In the genomic region with DNA sequence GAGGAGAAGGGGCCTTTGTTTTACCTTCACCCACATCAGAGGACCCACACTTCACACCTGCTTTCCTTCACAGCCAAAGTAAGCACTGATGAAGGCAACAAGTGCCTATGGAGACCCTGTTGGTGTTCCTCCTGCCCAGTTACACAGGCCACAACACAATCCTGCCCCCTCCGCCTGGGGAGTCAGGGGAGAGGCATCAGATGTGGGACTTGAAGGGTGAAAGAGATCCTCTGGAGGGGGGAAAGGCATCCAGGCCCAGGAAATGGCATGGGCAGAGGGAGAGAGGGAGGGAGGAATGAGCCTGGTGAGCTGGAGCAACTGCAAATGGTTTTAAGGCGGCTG, we compare ENCODE assay signal across 12 cellular contexts. TPM values are rescaled to one million over a fixed set of nuclear protein-coding genes. Genes with fewer than 3 reads are reported as not detected.
A peak's percentile ranks its signal among the peaks of the same experiment; 100 is the strongest.
DNase-seq lines count a peak whose midpoint lies in the region; ATAC-seq and TF ChIP-seq lines count a peak whose summit lies in the region.
"Had no signal": no experiment of that assay in that cellular context is flagged by ENCODE, and none has a peak within 500 bp of the region (broad histone marks: within the 10 kb centered on the region; RNA-seq: fewer than 3 reads in every experiment).

No MANE protein-coding gene starts in this region.

- H3K79me2 ChIP-seq in mesendoderm (ENCODE audit: control insufficient read depth, insufficient read depth, low read length) = no peaks in the 10 kb centered on the region

- no peak overlapping the region for H2BK15ac ChIP-seq in mesendoderm (replicated peaks; ENCODE audit: low read depth)

- no peak for TF ChIP-seq CTCF in activated B cell treated with CpG ODN at 0.5 μM for 24 hours (IDR thresholded peaks at IDR 0.05)

- no peak overlapping the region for H2AK5ac ChIP-seq in mesendoderm (ENCODE audit: low read length)

- CTCF ChIA-PET in activated B cell treated with CpG ODN at 0.5 μM for 24 hours (lab: Charles Lee) = interaction anchor here (1.4 to 10.9 kb wide), 5 partner anchors 16 to 111 kb away, joined by 9 to 202 read pairs (median 22); no protein-coding TSS in a partner anchor
- CTCF ChIA-PET in HEK293T (lab: Yijun Ruan, JAX) = interaction anchor here (0.6 to 2.3 kb wide), 5 partner anchors 9 to 129 kb away, joined by 3 to 10 read pairs (median 4); no protein-coding TSS in a partner anchor

- no peaks in the 10 kb centered on the region for H3K36me3 Mint-ChIP-seq in activated B cell treated with CpG ODN at 0.5 μM for 24 hours (ENCODE audit: low read depth)

- H3K4me3 ChIP-seq in mesendoderm (ENCODE audit: low read length) = no peak overlapping the region

- no peak overlapping the region for H2BK5ac ChIP-seq in mesendoderm (ENCODE audit: low read length)

- no peak overlapping the region for H4K5ac ChIP-seq in mesendoderm (ENCODE audit: low read length)

- H3K4me1 ChIP-seq in mesendoderm (ENCODE audit: control insufficient read depth, low read depth, low read length) = no peaks in the 10 kb centered on the region

- H3K4ac ChIP-seq in mesendoderm (ENCODE audit: low read depth, low read length) = no peak overlapping the region

- DNase-seq in stimulated activated naive CD8-positive, alpha-beta T cell treated with anti-CD3 and anti-CD28 coated beads, Interleukin-15, amount 100 ng/mL, for 72 hours = peak in 1 of 2 donors; percentile 20
- DNase-seq in stimulated activated naive CD8-positive, alpha-beta T cell treated with anti-CD3 and anti-CD28 coated beads, Interleukin-15, Interleukin-2, amounts not matched to agents 100 U/mL and 50 U/mL, for 24 hours = no peak
- DNase-seq in activated B cell treated with CpG ODN at 0.5 μM for 24 hours (no peak), mesendoderm (no peak), HEK293T (ENCODE audit: extremely low spot score) (no peak)
- DNase-seq: activated CD4-positive, alpha-beta T cell treated with anti-CD3 and anti-CD28 coated beads, Interleukin-2, amount 50 U/mL, for 4 hours; amniotic stem cell; dermis blood vessel endothelial cell; NCI-H2227 treated with DMSO at 0.1 percent for 48 hours had no signal

- intact Hi-C loops in activated B cell treated with CpG ODN at 0.5 μM for 24 hours (cut with micrococcal nuclease) = loop anchor here (2.0 kb wide), 1 partner anchor 41 kb away; no protein-coding TSS in a partner anchor

- peaks cover 62% of the 10 kb centered on the region for H3K4me1 Mint-ChIP-seq in stimulated activated naive CD8-positive, alpha-beta T cell treated with anti-CD3 and anti-CD28 coated beads, Interleukin-15, amount 100 ng/mL, for 72 hours
- H3K4me1 Mint-ChIP-seq in activated B cell treated with CpG ODN at 0.5 μM for 24 hours = peaks cover 16% of the 10 kb centered on the region

- H4K8ac ChIP-seq in mesendoderm (ENCODE audit: low read depth, low read length) = no peak overlapping the region

- peak overlapping the region; percentile 66 to 87 for H3K4me3 Mint-ChIP-seq in stimulated activated naive CD8-positive, alpha-beta T cell treated with anti-CD3 and anti-CD28 coated beads, Interleukin-15, amount 100 ng/mL, for 72 hours
- H3K4me3 Mint-ChIP-seq in activated B cell treated with CpG ODN at 0.5 μM for 24 hours = peak overlapping the region; percentile 81

- no peak overlapping the region for H3K9ac ChIP-seq in mesendoderm (ENCODE audit: low read length)

- POLR2A ChIA-PET in activated B cell treated with CpG ODN at 0.5 μM for 24 hours (lab: Charles Lee) = interaction anchor here (1.2 to 2.8 kb wide), 2 partner anchors 19 to 66 kb away, joined by 4 to 28 read pairs; a partner anchor contains a TSS
- POLR2A ChIA-PET in HEK293T (lab: Yijun Ruan, JAX) = interaction anchor here (0.9 to 2.5 kb wide), 5 partner anchors 9 to 43 kb away, joined by 3 to 24 read pairs (median 4); a partner anchor contains a TSS

- H2BK120ac ChIP-seq in mesendoderm (ENCODE audit: low read depth, low read length) = no peak overlapping the region

- no peak overlapping the region for H3K18ac ChIP-seq in mesendoderm (ENCODE audit: low read length)

- no peak overlapping the region for H3K27ac ChIP-seq in mesendoderm (ENCODE audit: low read depth, low read length)

- H3K9me3 Mint-ChIP-seq in stimulated activated naive CD8-positive, alpha-beta T cell treated with anti-CD3 and anti-CD28 coated beads, Interleukin-15, amount 100 ng/mL, for 72 hours = no peaks in the 10 kb centered on the region
- H3K9me3 Mint-ChIP-seq in activated B cell treated with CpG ODN at 0.5 μM for 24 hours = no peaks in the 10 kb centered on the region

- H3K27ac Mint-ChIP-seq in stimulated activated naive CD8-positive, alpha-beta T cell treated with anti-CD3 and anti-CD28 coated beads, Interleukin-15, amount 100 ng/mL, for 72 hours = no peak overlapping the region
- peak overlapping the region; percentile 50 for H3K27ac Mint-ChIP-seq in activated B cell treated with CpG ODN at 0.5 μM for 24 hours

- peaks cover 14% of the 10 kb centered on the region for H3K27me3 Mint-ChIP-seq in stimulated activated naive CD8-positive, alpha-beta T cell treated with anti-CD3 and anti-CD28 coated beads, Interleukin-15, amount 100 ng/mL, for 72 hours
- no peaks in the 10 kb centered on the region for H3K27me3 Mint-ChIP-seq in activated B cell treated with CpG ODN at 0.5 μM for 24 hours

- H3K56ac ChIP-seq in mesendoderm (ENCODE audit: low read length) = peak overlapping the region; percentile 86

- no CpG with 5 or more reads among the region's 2 CpGs for WGBS in mesendoderm (ENCODE audit: extremely low coverage, insufficient coverage, low lambda C conversion rate)

- no peak for ATAC-seq in stimulated activated naive CD8-positive, alpha-beta T cell treated with anti-CD3 and anti-CD28 coated beads, Interleukin-15, amount 100 ng/mL, for 72 hours
- no peak for ATAC-seq in stimulated activated naive CD8-positive, alpha-beta T cell treated with anti-CD3 and anti-CD28 coated beads, Interleukin-15, Interleukin-2, amounts not matched to agents 100 U/mL and 50 U/mL, for 24 hours
- ATAC-seq in activated B cell treated with CpG ODN at 0.5 μM for 24 hours (ENCODE audit: low read depth) (no peak), GM19395 (IDR thresholded peaks at IDR 0.05; ENCODE audit: unreplicated experiment) (no peak), HG02852 (IDR thresholded peaks at IDR 0.05; ENCODE audit: unreplicated experiment) (no peak)

- no peaks in the 10 kb centered on the region for H3K79me1 ChIP-seq in mesendoderm (ENCODE audit: low read length)

- no peaks in the 10 kb centered on the region for H3K27me3 ChIP-seq in mesendoderm (ENCODE audit: insufficient read depth, low read length, poor library complexity)

- H3K4me2 ChIP-seq in mesendoderm (ENCODE audit: low read length) = no peak overlapping the region

- no peak overlapping the region for H3K23ac ChIP-seq in mesendoderm (ENCODE audit: low read length)

- H3K36me3 ChIP-seq in mesendoderm (ENCODE audit: control insufficient read depth, insufficient read depth, low read length) = no peaks in the 10 kb centered on the region

TF ChIP-seq in HEK293T, 16 proteins besides CTCF, POLR2A, EP300 and RAD21:
- TF ChIP-seq FOXK2 (IDR thresholded peaks at IDR 0.05) = no peak
- TF ChIP-seq ELF4 (IDR thresholded peaks at IDR 0.05) = no peak
- TF ChIP-seq BHLHE40 (IDR thresholded peaks at IDR 0.05; ENCODE audit: borderline replicate concordance) = no peak
- no peak for TF ChIP-seq FOXM1 (IDR thresholded peaks at IDR 0.05; ENCODE audit: borderline replicate concordance)
- TF ChIP-seq, protein P1, sequence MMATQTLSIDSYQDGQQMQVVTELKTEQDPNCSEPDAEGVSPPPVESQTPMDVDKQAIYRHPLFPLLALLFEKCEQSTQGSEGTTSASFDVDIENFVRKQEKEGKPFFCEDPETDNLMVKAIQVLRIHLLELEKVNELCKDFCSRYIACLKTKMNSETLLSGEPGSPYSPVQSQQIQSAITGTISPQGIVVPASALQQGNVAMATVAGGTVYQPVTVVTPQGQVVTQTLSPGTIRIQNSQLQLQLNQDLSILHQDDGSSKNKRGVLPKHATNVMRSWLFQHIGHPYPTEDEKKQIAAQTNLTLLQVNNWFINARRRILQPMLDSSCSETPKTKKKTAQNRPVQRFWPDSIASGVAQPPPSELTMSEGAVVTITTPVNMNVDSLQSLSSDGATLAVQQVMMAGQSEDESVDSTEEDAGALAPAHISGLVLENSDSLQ (IDR thresholded peaks at IDR 0.05) = no peak
- TF ChIP-seq L3MBTL2 (conservative IDR thresholded peaks at IDR 0.05) = no peak
- TF ChIP-seq SUZ12 (IDR thresholded peaks at IDR 0.05) = no peak
- TF ChIP-seq LEF1 (IDR thresholded peaks at IDR 0.05; ENCODE audit: borderline replicate concordance) = no peak
- TF ChIP-seq ARNT (IDR thresholded peaks at IDR 0.05) = no peak
- no peak for TF ChIP-seq NFRKB (IDR thresholded peaks at IDR 0.05)
- TF ChIP-seq TARDBP (IDR thresholded peaks at IDR 0.05) = no peak

RNA-seq across cellular contexts. Expression of a gene that starts 1.3 kb away (rescaled TPM):
- total RNA-seq in activated B cell treated with CpG ODN at 0.5 μM for 24 hours = 3.5 and 3.7 TPM in 2 replicates
- polyA plus RNA-seq in mesendoderm (2013, experiment 1 of 2) = 25.5 TPM
- polyA plus RNA-seq in mesendoderm (2013, experiment 2 of 2) = 26.6 TPM

RNA-seq across cellular contexts. Expression of a gene that starts 19.2 kb away (rescaled TPM):
- total RNA-seq in activated B cell treated with CpG ODN at 0.5 μM for 24 hours = 111 and 124 TPM in 2 replicates
- 18.4 TPM for polyA plus RNA-seq in mesendoderm (2013, experiment 1 of 2)
- 19.8 TPM for polyA plus RNA-seq in mesendoderm (2013, experiment 2 of 2)

RNA-seq across cellular contexts. Expression of a gene that starts 37.6 kb away (rescaled TPM):
- not detected in 2 replicates for total RNA-seq in activated B cell treated with CpG ODN at 0.5 μM for 24 hours
- not detected for polyA plus RNA-seq in mesendoderm (2013, experiment 1 of 2)
- not detected for polyA plus RNA-seq in mesendoderm (2013, experiment 2 of 2)
- total RNA-seq: dermis blood vessel endothelial cell, mononuclear cell had no signal

RNA-seq across cellular contexts. Expression of a gene that starts 52.5 kb away (rescaled TPM):
- 12.9 and 13.7 TPM in 2 replicates for total RNA-seq in activated B cell treated with CpG ODN at 0.5 μM for 24 hours
- polyA plus RNA-seq in mesendoderm (2013, experiment 1 of 2) = 5.2 TPM
- 5.4 TPM for polyA plus RNA-seq in mesendoderm (2013, experiment 2 of 2)
